ENCODE assay signal across 17 cellular contexts in genomic region chr5:33120671-33121070, GRCh38.
DNase-seq lines count a peak whose midpoint lies in the region; ATAC-seq and TF ChIP-seq lines count a peak whose summit lies in the region.
"Had no signal": no experiment of that assay in that cellular context is flagged by ENCODE, and none has a peak within 500 bp of the region (broad histone marks: within the 10 kb centered on the region; RNA-seq: fewer than 3 reads in every experiment).

No MANE protein-coding gene starts in this region.

- H3K4me1 ChIP-seq in osteoblast (ENCODE audit: insufficient read depth, low read length) (peaks cover 30% of the 10 kb centered on the region), smooth muscle cell (ENCODE audit: low read depth) (no peaks in the 10 kb centered on the region)
- H3K4me1 ChIP-seq: esophagus squamous epithelium had no signal

- no peaks in the 10 kb centered on the region for H3K27me3 ChIP-seq in osteoblast (ENCODE audit: insufficient read depth, low read length)
- no peaks in the 10 kb centered on the region for H3K27me3 ChIP-seq in smooth muscle cell (ENCODE audit: low read depth)
- H3K27me3 ChIP-seq: esophagus squamous epithelium had no signal

- no peak for ATAC-seq in HG02588 (IDR thresholded peaks at IDR 0.05; ENCODE audit: unreplicated experiment)
- ATAC-seq: right cardiac atrium had no signal

- H3K4me3 ChIP-seq in AG10803 (ENCODE audit: low read length) = no peak overlapping the region
- no peak overlapping the region for H3K4me3 ChIP-seq in osteoblast (ENCODE audit: insufficient read depth, low read length)
- no peak overlapping the region for H3K4me3 ChIP-seq in smooth muscle cell
- H3K4me3 ChIP-seq: esophagus squamous epithelium had no signal

- 48% methylated on average over 3 of the region's 3 CpGs for WGBS in smooth muscle cell (ENCODE audit: low lambda C conversion rate)

- H3K4me1 Mint-ChIP-seq in chondrocyte (ENCODE audit: low read depth) = peaks cover 35% of the 10 kb centered on the region
- H3K4me1 Mint-ChIP-seq: activated naive CD4-positive, alpha-beta T cell treated with anti-CD3 and anti-CD28 coated beads, Interleukin-2, amount 50 U/mL, for 24 hours; B cell had no signal

- H3K4me2 ChIP-seq in osteoblast (ENCODE audit: insufficient read depth, low read length) (peak overlapping the region; percentile 28), smooth muscle cell (no peak overlapping the region)

- H3K4me3 Mint-ChIP-seq in chondrocyte (ENCODE audit: unreplicated experiment) = peak overlapping the region; percentile 1
- H3K4me3 Mint-ChIP-seq: activated naive CD4-positive, alpha-beta T cell treated with anti-CD3 and anti-CD28 coated beads, Interleukin-2, amount 50 U/mL, for 24 hours; B cell had no signal

- H3K9me3 Mint-ChIP-seq in chondrocyte (ENCODE audit: low read depth) = peaks cover 11% of the 10 kb centered on the region

- no peaks in the 10 kb centered on the region for H3F3A ChIP-seq in smooth muscle cell (ENCODE audit: low read depth)

- H3K36me3 ChIP-seq in osteoblast (ENCODE audit: insufficient read depth, low read length) = no peaks in the 10 kb centered on the region
- no peaks in the 10 kb centered on the region for H3K36me3 ChIP-seq in smooth muscle cell (ENCODE audit: low read depth)
- H3K36me3 ChIP-seq: esophagus squamous epithelium had no signal

- H3K27me3 Mint-ChIP-seq in chondrocyte (ENCODE audit: low read depth) = no peaks in the 10 kb centered on the region
- H3K27me3 Mint-ChIP-seq: activated naive CD4-positive, alpha-beta T cell treated with anti-CD3 and anti-CD28 coated beads, Interleukin-2, amount 50 U/mL, for 24 hours; B cell had no signal

- H3K9ac ChIP-seq in smooth muscle cell (ENCODE audit: low read depth) = no peak overlapping the region

- H3K79me2 ChIP-seq in osteoblast (ENCODE audit: insufficient read depth, low read length) (no peaks in the 10 kb centered on the region), smooth muscle cell (ENCODE audit: low read depth) (no peaks in the 10 kb centered on the region)

- peak overlapping the region; percentile 67 for H3K27ac Mint-ChIP-seq in chondrocyte (ENCODE audit: unreplicated experiment)
- H3K27ac Mint-ChIP-seq: activated naive CD4-positive, alpha-beta T cell treated with anti-CD3 and anti-CD28 coated beads, Interleukin-2, amount 50 U/mL, for 24 hours; B cell had no signal

- DNase-seq in AG10803 (ENCODE audit: low read depth) (peak; percentile 91), LHCN-M2 (ENCODE audit: low read depth) (peak; percentile 83), chondrocyte (ENCODE audit: low spot score) (no peak), osteoblast (ENCODE audit: insufficient read length, low spot score, missing footprints) (peak; percentile 80), NCI-H748 treated with DMSO at 0.1 percent for 48 hours (lab: John Stamatoyannopoulos, UW) (no peak), NCI-H1436 (lab: John Stamatoyannopoulos, UW) (no peak), smooth muscle cell (lab: John Stamatoyannopoulos, UW; ENCODE audit: unreplicated experiment) (no peak)
- DNase-seq: activated CD4-positive, alpha-beta T cell treated with anti-CD3 and anti-CD28 coated beads, Interleukin-2, amount 50 U/mL, for 48 hours; effector CD4-positive, alpha-beta T cell; esophagus squamous epithelium; GF-D8; midbrain; NCI-H1417 treated with DMSO at 0.1 percent for 48 hours; right cardiac atrium had no signal

- H4K20me1 ChIP-seq in osteoblast (ENCODE audit: insufficient read depth, low read length) (no peaks in the 10 kb centered on the region), smooth muscle cell (ENCODE audit: low read depth) (no peaks in the 10 kb centered on the region)

- H3K36me3 Mint-ChIP-seq in chondrocyte (ENCODE audit: low read depth) = peaks cover 7% of the 10 kb centered on the region
- H3K36me3 Mint-ChIP-seq: activated naive CD4-positive, alpha-beta T cell treated with anti-CD3 and anti-CD28 coated beads, Interleukin-2, amount 50 U/mL, for 24 hours had no signal

- TF ChIP-seq CTCF in AG10803 (conservative IDR thresholded peaks at IDR 0.05; ENCODE audit: low read length) = no peak
- no peak for TF ChIP-seq CTCF in chondrocyte (IDR thresholded peaks at IDR 0.05)
- TF ChIP-seq CTCF in osteoblast (IDR thresholded peaks at IDR 0.05; ENCODE audit: extremely low read depth, low read depth, low read length) = no peak
- TF ChIP-seq CTCF in smooth muscle cell (IDR thresholded peaks at IDR 0.05; ENCODE audit: borderline replicate concordance, insufficient read depth, poor library complexity, severe bottlenecking) = no peak

- peak overlapping the region; percentile 22 for H3K27ac ChIP-seq in osteoblast (ENCODE audit: low read depth, low read length)
- H3K27ac ChIP-seq in smooth muscle cell (ENCODE audit: low read depth) = no peak overlapping the region
- H3K27ac ChIP-seq: esophagus squamous epithelium had no signal

- no peaks in the 10 kb centered on the region for H3K9me3 ChIP-seq in osteoblast (ENCODE audit: low read depth, low read length)
- H3K9me3 ChIP-seq in smooth muscle cell (replicated peaks; ENCODE audit: low read depth) = no peaks in the 10 kb centered on the region
- H3K9me3 ChIP-seq: esophagus squamous epithelium had no signal

- no peak overlapping the region for H2AFZ ChIP-seq in osteoblast (ENCODE audit: low read length)
- H2AFZ ChIP-seq in smooth muscle cell (ENCODE audit: low read depth) = no peak overlapping the region

Comparison
In these comparisons a context has a peak if more than half of its experiments do, and no peak if none do; other contexts are left out.
1. DNase-seq: peak in AG10803 (single experiment), LHCN-M2 (single experiment) and osteoblast (single experiment); none in chondrocyte (single experiment), NCI-H748 treated with DMSO at 0.1 percent for 48 hours (single experiment), NCI-H1436 (single experiment) and smooth muscle cell (single experiment).